11 cellular contexts compared by ENCODE assay signal in genomic region chr13:114096811-114097503, GRCh38. TPM values are rescaled to one million over a fixed set of nuclear protein-coding genes. Genes with fewer than 3 reads are reported as not detected.
DNase-seq lines count a peak whose midpoint lies in the region; ATAC-seq lines count a peak whose summit lies in the region.
"Had no signal": no experiment of that assay in that cellular context is flagged by ENCODE, and none has a peak within 500 bp of the region (broad histone marks: within the 10 kb centered on the region; RNA-seq: fewer than 3 reads in every experiment).

No MANE protein-coding gene starts in this region.

- H3K27me3 ChIP-seq in CD4-positive, CD25-positive, alpha-beta regulatory T cell (ENCODE audit: control insufficient read depth, insufficient read depth, low read length), result no peaks in the 10 kb centered on the region
- H3K27me3 ChIP-seq in HAP-1 (ENCODE audit: low read depth), result no peaks in the 10 kb centered on the region

- H3K36me3 ChIP-seq in CD4-positive, CD25-positive, alpha-beta regulatory T cell (ENCODE audit: control insufficient read depth, insufficient read depth, low read length), result peaks cover 48% of the 10 kb centered on the region
- H3K36me3 ChIP-seq in HAP-1 (replicated peaks), result no peaks in the 10 kb centered on the region

- H3K4me1 ChIP-seq in CD4-positive, CD25-positive, alpha-beta regulatory T cell (ENCODE audit: control insufficient read depth, insufficient read depth, low read length, poor library complexity, severe bottlenecking), result peaks cover 58% of the 10 kb centered on the region
- no peaks in the 10 kb centered on the region for H3K4me1 ChIP-seq in HAP-1

- no peak overlapping the region for H3K4me3 ChIP-seq in CD4-positive, CD25-positive, alpha-beta regulatory T cell (ENCODE audit: low read depth, low read length)
- no peak overlapping the region for H3K4me3 ChIP-seq in HAP-1
- H3K4me3 ChIP-seq: GM23338 had no signal

- peaks cover 15 to 17% of the 10 kb centered on the region in 2 experiments for H3K9me3 ChIP-seq in CD4-positive, CD25-positive, alpha-beta regulatory T cell (ENCODE audit: control insufficient read depth in 2 of 2, low read length in 2 of 2)
- no peaks in the 10 kb centered on the region for H3K9me3 ChIP-seq in HAP-1

- peak overlapping the region; percentile 82 to 89 (median 86) for H3K27ac Mint-ChIP-seq in CD4-positive, CD25-positive, alpha-beta regulatory T cell
- peak overlapping the region; percentile 28 for H3K27ac Mint-ChIP-seq in activated T-helper 17 cell treated with anti-CD3 and anti-CD28 coated beads, Interleukin-2, amount 50 U/mL, for 72 hours
- H3K27ac Mint-ChIP-seq in natural killer cell treated with Interleukin-12 subunit alpha and Interleukin-12 subunit beta and Interleukin-15 and Interleukin-18, amount 100 ng/mL, for 72 hours, result peak overlapping the region; percentile 69 to 93
- H3K27ac Mint-ChIP-seq: GM23338 had no signal

- in situ Hi-C loops in HAP-1 (cut with MboI; ENCODE audit: low sequenced_read_pairs), result no loop called here

- no peak for DNase-seq in CD4-positive, CD25-positive, alpha-beta regulatory T cell
- DNase-seq in DMS79 treated with DMSO at 0.1 percent for 48 hours (lab: John Stamatoyannopoulos, UW) (peak; percentile 99), HAP-1 (ENCODE audit: low spot score in 2 of 2) (no peak)
- DNase-seq in natural killer cell treated with Interleukin-12 subunit alpha and Interleukin-12 subunit beta and Interleukin-15 and Interleukin-18, amount 100 ng/mL, for 72 hours (ENCODE audit: low spot score), result no peak

- no peak for ATAC-seq in CD4-positive, CD25-positive, alpha-beta regulatory T cell (ENCODE audit: low read depth in 2 of 2)
- ATAC-seq in activated T-helper 17 cell treated with anti-CD3 and anti-CD28 coated beads, Interleukin-2, amount 50 U/mL, for 72 hours (replicated peaks), result no peak
- ATAC-seq in natural killer cell treated with Interleukin-12 subunit alpha and Interleukin-12 subunit beta and Interleukin-15 and Interleukin-18, amount 100 ng/mL, for 72 hours, result no peak
- ATAC-seq in GM21390 (IDR thresholded peaks at IDR 0.05; ENCODE audit: unreplicated experiment) (no peak), GM21447 (IDR thresholded peaks at IDR 0.05; ENCODE audit: unreplicated experiment) (no peak), GM21529 (IDR thresholded peaks at IDR 0.05; ENCODE audit: unreplicated experiment) (no peak)
- ATAC-seq: activated CD4-positive, CD25-positive, alpha-beta regulatory T cell treated with anti-CD3 and anti-CD28 coated beads, Interleukin-2, amount 50 U/mL, for 24 hours; GM23338 had no signal

- peak overlapping the region in 3 of 4 donors; percentile 68 to 77 (median 71) for H3K4me3 Mint-ChIP-seq in CD4-positive, CD25-positive, alpha-beta regulatory T cell
- H3K4me3 Mint-ChIP-seq in activated T-helper 17 cell treated with anti-CD3 and anti-CD28 coated beads, Interleukin-2, amount 50 U/mL, for 72 hours, result peak overlapping the region; percentile 35
- peak overlapping the region; percentile 40 for H3K4me3 Mint-ChIP-seq in natural killer cell treated with Interleukin-12 subunit alpha and Interleukin-12 subunit beta and Interleukin-15 and Interleukin-18, amount 100 ng/mL, for 72 hours
- H3K4me3 Mint-ChIP-seq: GM23338 had no signal

- H3K27me3 Mint-ChIP-seq in CD4-positive, CD25-positive, alpha-beta regulatory T cell, result peaks cover 1% of the 10 kb centered on the region
- no peaks in the 10 kb centered on the region for H3K27me3 Mint-ChIP-seq in activated T-helper 17 cell treated with anti-CD3 and anti-CD28 coated beads, Interleukin-2, amount 50 U/mL, for 72 hours
- no peaks in the 10 kb centered on the region for H3K27me3 Mint-ChIP-seq in natural killer cell treated with Interleukin-12 subunit alpha and Interleukin-12 subunit beta and Interleukin-15 and Interleukin-18, amount 100 ng/mL, for 72 hours
- H3K27me3 Mint-ChIP-seq: progenitor cell of endocrine pancreas had no signal

- H3K4me1 Mint-ChIP-seq in CD4-positive, CD25-positive, alpha-beta regulatory T cell, result peaks cover 24 to 85% (median 57%) of the 10 kb centered on the region in 4 donors
- peaks cover 50% of the 10 kb centered on the region for H3K4me1 Mint-ChIP-seq in activated T-helper 17 cell treated with anti-CD3 and anti-CD28 coated beads, Interleukin-2, amount 50 U/mL, for 72 hours
- H3K4me1 Mint-ChIP-seq in natural killer cell treated with Interleukin-12 subunit alpha and Interleukin-12 subunit beta and Interleukin-15 and Interleukin-18, amount 100 ng/mL, for 72 hours (ENCODE audit: low read depth in 2 of 2), result peaks cover 55 to 58% of the 10 kb centered on the region in 2 donors

- peaks cover 42% of the 10 kb centered on the region for H3K36me3 Mint-ChIP-seq in CD4-positive, CD25-positive, alpha-beta regulatory T cell
- H3K36me3 Mint-ChIP-seq in activated T-helper 17 cell treated with anti-CD3 and anti-CD28 coated beads, Interleukin-2, amount 50 U/mL, for 72 hours (ENCODE audit: low read depth), result peaks cover 10% of the 10 kb centered on the region
- H3K36me3 Mint-ChIP-seq in natural killer cell treated with Interleukin-12 subunit alpha and Interleukin-12 subunit beta and Interleukin-15 and Interleukin-18, amount 100 ng/mL, for 72 hours, result peaks cover 17% of the 10 kb centered on the region

- no peak overlapping the region for H3K27ac ChIP-seq in CD4-positive, CD25-positive, alpha-beta regulatory T cell (ENCODE audit: insufficient read depth, low read length, poor library complexity, severe bottlenecking)

- peaks cover 0 to 30% (median 19%) of the 10 kb centered on the region in 7 donors for H3K9me3 Mint-ChIP-seq in CD4-positive, CD25-positive, alpha-beta regulatory T cell
- peaks cover 6% of the 10 kb centered on the region for H3K9me3 Mint-ChIP-seq in activated T-helper 17 cell treated with anti-CD3 and anti-CD28 coated beads, Interleukin-2, amount 50 U/mL, for 72 hours
- H3K9me3 Mint-ChIP-seq in natural killer cell treated with Interleukin-12 subunit alpha and Interleukin-12 subunit beta and Interleukin-15 and Interleukin-18, amount 100 ng/mL, for 72 hours, result peaks cover 9% of the 10 kb centered on the region

RNA-seq across cellular contexts. Expression of gene RASA3, which starts 35.5 kb away (rescaled TPM):
- total RNA-seq in CD4-positive, CD25-positive, alpha-beta regulatory T cell, result 265 TPM
- polyA plus RNA-seq in CD4-positive, CD25-positive, alpha-beta regulatory T cell, result 100 to 1,000 TPM in 1 of 4 donors, 10 to 100 TPM in 3; 93.8 to 116 (median 99.6) TPM
- 10 to 100 TPM; 18.4 to 62.5 TPM for total RNA-seq in activated T-helper 17 cell treated with anti-CD3 and anti-CD28 coated beads, Interleukin-2, amount 50 U/mL, for 72 hours
- 10 to 100 TPM in 1 of 2 donors, 1 to 10 TPM in 1; 6.9 to 11.7 TPM for total RNA-seq in natural killer cell treated with Interleukin-12 subunit alpha and Interleukin-12 subunit beta and Interleukin-15 and Interleukin-18, amount 100 ng/mL, for 72 hours

Comparison
In these comparisons a context has a peak if more than half of its experiments do, and no peak if none do; other contexts are left out.
1. H3K27ac Mint-ChIP-seq: peak in every context shown above with its lines; median percentile 86 in CD4-positive, CD25-positive, alpha-beta regulatory T cell; 81 in natural killer cell treated with Interleukin-12 subunit alpha and Interleukin-12 subunit beta and Interleukin-15 and Interleukin-18, amount 100 ng/mL, for 72 hours; 28 in activated T-helper 17 cell treated with anti-CD3 and anti-CD28 coated beads, Interleukin-2, amount 50 U/mL, for 72 hours.